2 cellular contexts compared by ENCODE assay signal in the genomic region with DNA sequence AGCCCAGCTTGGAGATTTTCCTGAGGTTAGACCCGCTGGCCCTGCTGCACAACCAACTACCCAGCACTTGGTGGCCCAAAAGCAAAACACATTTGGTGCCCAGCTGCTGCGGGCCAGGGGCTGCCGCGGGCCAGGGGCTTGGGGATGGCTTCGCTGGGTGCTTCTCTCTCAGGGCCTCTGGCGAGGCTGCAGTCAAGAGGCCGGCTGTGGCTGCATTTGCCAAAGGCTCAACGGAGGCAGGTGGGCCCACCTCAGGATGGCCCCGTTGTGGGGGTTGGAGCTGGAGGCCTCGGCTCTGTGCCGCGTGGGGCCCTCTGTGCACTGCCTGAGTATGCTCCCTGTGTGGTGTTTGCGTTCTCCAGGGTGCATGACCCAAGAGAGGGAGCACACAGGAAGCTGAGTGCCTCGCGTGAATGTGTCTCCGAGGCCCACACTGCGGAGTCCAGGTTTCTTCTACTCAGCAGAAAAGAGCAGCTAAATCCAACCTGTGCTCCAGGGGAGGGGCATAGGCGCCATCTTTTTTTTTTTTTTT.
TF ChIP-seq lines count a peak whose summit lies in the region.

No MANE protein-coding gene starts in this region.

TF ChIP-seq in GM23338, 12 proteins besides CTCF, POLR2A, EP300 and RAD21:
- TF ChIP-seq EZH2 (IDR thresholded peaks at IDR 0.05; ENCODE audit: low read depth, unreplicated experiment), result no peak

TF ChIP-seq in H1, 55 proteins besides CTCF, POLR2A, EP300 and RAD21:
- TF ChIP-seq YY1 (IDR thresholded peaks at IDR 0.05; ENCODE audit: low read depth, low read length), result 0 out of 2 replicates have a peak, but pooled peaks have one; percentile 23
- no peak for TF ChIP-seq KDM5A (IDR thresholded peaks at IDR 0.05; ENCODE audit: low read length)
